In genomic region chr12:20822415-20822814, GRCh38 we compare ENCODE assay signal across 34 cellular contexts. TPM values are rescaled to one million over a fixed set of nuclear protein-coding genes. Genes with fewer than 3 reads are reported as not detected.
"Had no signal": no experiment of that assay in that cellular context is flagged by ENCODE, and none has a peak within 500 bp of the region (broad histone marks: within the 10 kb centered on the region; RNA-seq: fewer than 3 reads in every experiment).

No MANE protein-coding gene starts in this region.

- DNase-seq: activated CD4-positive, alpha-beta memory T cell treated with anti-CD3 and anti-CD28 coated beads for 36 hours; activated CD4-positive, alpha-beta T cell treated with anti-CD3 and anti-CD28 coated beads for 4 hours; activated CD4-positive, alpha-beta T cell treated with anti-CD3 and anti-CD28 coated beads, Interleukin-2, amount 50 U/mL, for 1 hour; activated CD8-positive, alpha-beta memory T cell treated with anti-CD3 and anti-CD28 coated beads for 24 hours; activated CD8-positive, alpha-beta memory T cell treated with anti-CD3 and anti-CD28 coated beads, Interleukin-2, amount 10 ng/mL, durations not matched to agents 7 days and 5 days; activated CD8-positive, alpha-beta memory T cell treated with anti-CD3 and anti-CD28 coated beads, Interleukin-2, amount 50 U/mL, for 48 hours; activated effector memory CD4-positive, alpha-beta T cell treated with anti-CD3 and anti-CD28 coated beads, Interleukin-2, amount 50 U/mL, for 16 hours; activated naive CD4-positive, alpha-beta T cell; activated naive CD4-positive, alpha-beta T cell treated with anti-CD3 and anti-CD28 coated beads, Interleukin-2, amount 50 U/mL, for 16 hours; activated naive CD8-positive, alpha-beta T cell treated with anti-CD3 and anti-CD28 coated beads for 36 hours; activated T-cell treated with anti-CD3 and anti-CD28 coated beads, Interleukin-2, amount 50 U/mL, for 48 hours; amygdala; MG63; MV-4-11; NCI-H1092; NCI-H1436 treated with DMSO at 0.1 percent for 48 hours; NCI-H1694 treated with DMSO at 0.1 percent for 48 hours; NCI-H2029; NCI-H2171; NCI-H510A; NCI-H526; NCI-H748 treated with DMSO at 0.1 percent for 48 hours; NK-92 treated with Interleukin-12 subunit alpha and Interleukin-12 subunit beta, amount 100 ng/mL, for 24 hours; Right ventricle myocardium superior; T1000 had no signal

- H3K4me3 Mint-ChIP-seq: activated CD4-positive, alpha-beta memory T cell treated with anti-CD3 and anti-CD28 coated beads for 36 hours; activated CD8-positive, alpha-beta memory T cell treated with anti-CD3 and anti-CD28 coated beads, Interleukin-2, amount 10 ng/mL, durations not matched to agents 7 days and 5 days; activated naive CD8-positive, alpha-beta T cell treated with anti-CD3 and anti-CD28 coated beads for 36 hours; activated T-helper 17 cell treated with anti-CD3 and anti-CD28 coated beads, Interleukin-2, amount 50 U/mL, for 72 hours; central memory CD8-positive, alpha-beta T cell; WTC11 had no signal

- H3K9me3 Mint-ChIP-seq: activated naive CD8-positive, alpha-beta T cell treated with anti-CD3 and anti-CD28 coated beads for 36 hours had no signal

- H3K27me3 Mint-ChIP-seq: activated CD4-positive, alpha-beta memory T cell treated with anti-CD3 and anti-CD28 coated beads for 36 hours; activated CD8-positive, alpha-beta memory T cell treated with anti-CD3 and anti-CD28 coated beads, Interleukin-2, amount 10 ng/mL, durations not matched to agents 7 days and 5 days; activated naive CD8-positive, alpha-beta T cell treated with anti-CD3 and anti-CD28 coated beads for 36 hours; activated T-helper 17 cell treated with anti-CD3 and anti-CD28 coated beads, Interleukin-2, amount 50 U/mL, for 72 hours; central memory CD8-positive, alpha-beta T cell had no signal

- H3K4me1 Mint-ChIP-seq: activated CD8-positive, alpha-beta memory T cell treated with anti-CD3 and anti-CD28 coated beads, Interleukin-2, amount 10 ng/mL, durations not matched to agents 7 days and 5 days; activated naive CD8-positive, alpha-beta T cell treated with anti-CD3 and anti-CD28 coated beads for 36 hours; activated T-helper 17 cell treated with anti-CD3 and anti-CD28 coated beads, Interleukin-2, amount 50 U/mL, for 72 hours; central memory CD8-positive, alpha-beta T cell; WTC11 had no signal

- H3K36me3 Mint-ChIP-seq: activated CD4-positive, alpha-beta memory T cell treated with anti-CD3 and anti-CD28 coated beads for 36 hours; activated CD8-positive, alpha-beta memory T cell treated with anti-CD3 and anti-CD28 coated beads, Interleukin-2, amount 10 ng/mL, durations not matched to agents 7 days and 5 days; activated naive CD8-positive, alpha-beta T cell treated with anti-CD3 and anti-CD28 coated beads for 36 hours had no signal

- H3K4me1 ChIP-seq: ascending aorta had no signal

- H3K9me3 ChIP-seq: ascending aorta, MG63 had no signal

- H3K27ac ChIP-seq: ascending aorta, cardiac muscle cell had no signal

- ATAC-seq: activated CD4-positive, CD25-positive, alpha-beta regulatory T cell treated with anti-CD3 and anti-CD28 coated beads, Interleukin-2, amount 50 U/mL, for 24 hours; activated CD8-positive, alpha-beta memory T cell treated with anti-CD3 and anti-CD28 coated beads, Interleukin-2, amount 10 ng/mL, durations not matched to agents 7 days and 5 days; activated T-helper 17 cell treated with anti-CD3 and anti-CD28 coated beads, Interleukin-2, amount 50 U/mL, for 72 hours; WTC11 had no signal

- H3K36me3 ChIP-seq: ascending aorta, cardiac muscle cell, MG63 had no signal

- H3K4me3 ChIP-seq: ascending aorta, cardiac muscle cell, MG63 had no signal

- H3K27ac Mint-ChIP-seq: activated CD4-positive, alpha-beta memory T cell treated with anti-CD3 and anti-CD28 coated beads for 36 hours; activated CD8-positive, alpha-beta memory T cell treated with anti-CD3 and anti-CD28 coated beads, Interleukin-2, amount 10 ng/mL, durations not matched to agents 7 days and 5 days; activated naive CD8-positive, alpha-beta T cell treated with anti-CD3 and anti-CD28 coated beads for 36 hours; activated T-helper 17 cell treated with anti-CD3 and anti-CD28 coated beads, Interleukin-2, amount 50 U/mL, for 72 hours; WTC11 had no signal

- H3K27me3 ChIP-seq: ascending aorta, cardiac muscle cell, MG63 had no signal

RNA-seq across cellular contexts. Expression of gene SLCO1B3, which starts 11.9 kb away (rescaled TPM):
- total RNA-seq: activated CD4-positive, alpha-beta memory T cell treated with anti-CD3 and anti-CD28 coated beads for 36 hours; activated CD8-positive, alpha-beta memory T cell treated with anti-CD3 and anti-CD28 coated beads, Interleukin-2, amount 10 ng/mL, durations not matched to agents 7 days and 5 days; activated naive CD8-positive, alpha-beta T cell treated with anti-CD3 and anti-CD28 coated beads for 36 hours; activated T-helper 17 cell treated with anti-CD3 and anti-CD28 coated beads, Interleukin-2, amount 50 U/mL, for 72 hours; ascending aorta; cardiac muscle cell; chondrocyte; Right ventricle myocardium superior; T-helper 1 cell treated with Interleukin-12 subunit alpha and Interleukin-12 subunit beta and Interleukin-4 antibody, amounts not matched to agents 30 ng/mL and 1 ng/mL, for 36 hours; T-helper 2 cell treated with Interferon-gamma antibody and Interleukin-4, amounts not matched to agents 100 ng/mL and 5 ng/mL, for 36 hours; WTC11 had no signal
- polyA plus RNA-seq: cardiac muscle cell had no signal
